11 cellular contexts compared by ENCODE assay signal in genomic region chr4:67436742-67437141, GRCh38.
DNase-seq lines count a peak whose midpoint lies in the region; ATAC-seq lines count a peak whose summit lies in the region.
"Had no signal": no experiment of that assay in that cellular context is flagged by ENCODE, and none has a peak within 500 bp of the region (broad histone marks: within the 10 kb centered on the region; RNA-seq: fewer than 3 reads in every experiment).

No MANE protein-coding gene starts in this region.

- intact Hi-C loops in posterior cingulate gyrus (cut with DNase I) = no loop called here

- DNase-seq in epithelial cell of prostate (ENCODE audit: low read depth, low spot score) (peak; percentile 33), hepatic stellate cell (ENCODE audit: low spot score) (no peak), posterior cingulate gyrus (no peak), midbrain (lab: John Stamatoyannopoulos, UW) (no peak), NCI-H446 treated with DMSO at 0.1 percent for 48 hours (lab: John Stamatoyannopoulos, UW) (no peak)
- DNase-seq: activated CD4-positive, alpha-beta T cell treated with anti-CD3 and anti-CD28 coated beads for 1 hour; activated naive CD4-positive, alpha-beta T cell; SJCRH30 had no signal

- ATAC-seq in GM18498 (IDR thresholded peaks at IDR 0.05; ENCODE audit: unreplicated experiment) (peak; percentile 73), GM21381 (IDR thresholded peaks at IDR 0.05; ENCODE audit: unreplicated experiment) (peak; percentile 71), HG03280 (IDR thresholded peaks at IDR 0.05; ENCODE audit: unreplicated experiment) (peak; percentile 50)

- peak overlapping the region; percentile 27 for H3K27ac ChIP-seq in epithelial cell of prostate
- H3K27ac ChIP-seq: SJCRH30 had no signal
